1 cellular context compared by ENCODE assay signal in genomic region chr17:72077326-72077960, GRCh38.
TF ChIP-seq lines count a peak whose summit lies in the region.

No MANE protein-coding gene starts in this region.

TF ChIP-seq in IMR-90, 13 proteins besides CTCF, POLR2A, EP300 and RAD21 (continued from another document):
- TF ChIP-seq ELK1 (IDR thresholded peaks at IDR 0.05; ENCODE audit: borderline replicate concordance, low read depth, low read length): no peak
